20 cellular contexts compared by ENCODE assay signal in genomic region chr17:3852561-3852960, GRCh38. TPM values are rescaled to one million over a fixed set of nuclear protein-coding genes. Genes with fewer than 3 reads are reported as not detected.
DNase-seq lines count a peak whose midpoint lies in the region; ATAC-seq and TF ChIP-seq lines count a peak whose summit lies in the region.
"Had no signal": no experiment of that assay in that cellular context is flagged by ENCODE, and none has a peak within 500 bp of the region (broad histone marks: within the 10 kb centered on the region; RNA-seq: fewer than 3 reads in every experiment).

No MANE protein-coding gene starts in this region.

- POLR2A ChIA-PET in activated naive CD8-positive, alpha-beta T cell treated with anti-CD3 and anti-CD28 coated beads, Interleukin-2, amount 10 ng/mL, durations not matched to agents 7 days and 5 days (lab: Charles Lee), result no interaction called here

- peaks cover 14% of the 10 kb centered on the region for H3K27me3 Mint-ChIP-seq in activated naive CD8-positive, alpha-beta T cell treated with anti-CD3 and anti-CD28 coated beads, Interleukin-2, amount 10 ng/mL, durations not matched to agents 7 days and 5 days
- H3K27me3 Mint-ChIP-seq in activated naive CD8-positive, alpha-beta T cell treated with anti-CD3 and anti-CD28 coated beads for 36 hours, result peaks cover 9% of the 10 kb centered on the region
- peaks cover 17% of the 10 kb centered on the region for H3K27me3 Mint-ChIP-seq in activated T-helper 2 cell treated with anti-CD3 and anti-CD28 coated beads, Interferon-gamma antibody, Interleukin-2, Interleukin-4, amounts not matched to agents 10 μg/mL and 5 μg/mL and 100 μg/mL, durations not matched to agents 14 hours and 24 hours and 36 hours (ENCODE audit: low read depth)

- 73% methylated on average over 10 of the region's 10 CpGs for WGBS in mammary epithelial cell (ENCODE audit: low coverage, missing lambda C conversion rate)

- H3K36me3 ChIP-seq in osteoblast (ENCODE audit: insufficient read depth, low read length), result no peaks in the 10 kb centered on the region
- H3K36me3 ChIP-seq in mammary epithelial cell (ENCODE audit: insufficient read depth, low read length), result no peaks in the 10 kb centered on the region
- H3K36me3 ChIP-seq: BE2C, SJCRH30 had no signal

- TF ChIP-seq CTCF in choroid plexus epithelial cell (conservative IDR thresholded peaks at IDR 0.05; ENCODE audit: low read depth, low read length), result no peak
- no peak for TF ChIP-seq CTCF in osteoblast (IDR thresholded peaks at IDR 0.05; ENCODE audit: extremely low read depth, low read depth, low read length)
- TF ChIP-seq CTCF in mammary epithelial cell (conservative IDR thresholded peaks at IDR 0.05 in 1 of 2, IDR thresholded peaks at IDR 0.05 in 1 of 2; ENCODE audit: extremely low read depth in 1 of 2, insufficient read depth in 1 of 2, low read depth in 1 of 2, low read length in 2 of 2), result no peak

- no peaks in the 10 kb centered on the region for H3K79me2 ChIP-seq in osteoblast (ENCODE audit: insufficient read depth, low read length)
- H3K79me2 ChIP-seq in mammary epithelial cell (ENCODE audit: insufficient read depth, low read length), result no peaks in the 10 kb centered on the region

- ATAC-seq in activated naive CD8-positive, alpha-beta T cell treated with anti-CD3 and anti-CD28 coated beads, Interleukin-2, amount 10 ng/mL, durations not matched to agents 7 days and 5 days (ENCODE audit: low read depth), result no peak
- no peak for ATAC-seq in GM18870 (IDR thresholded peaks at IDR 0.05; ENCODE audit: unreplicated experiment)
- ATAC-seq: CD8-positive, alpha-beta T cell had no signal

- DNase-seq in activated naive CD8-positive, alpha-beta T cell treated with anti-CD3 and anti-CD28 coated beads, Interleukin-2, amount 10 ng/mL, durations not matched to agents 7 days and 5 days, result no peak
- no peak for DNase-seq in activated naive CD8-positive, alpha-beta T cell treated with anti-CD3 and anti-CD28 coated beads for 36 hours
- DNase-seq in choroid plexus epithelial cell (ENCODE audit: low read depth) (peak; percentile 46), osteoblast (ENCODE audit: insufficient read length, low spot score, missing footprints) (peak; percentile 60), mammary epithelial cell (no peak), DMS79 treated with DMSO at 0.1 percent for 48 hours (lab: John Stamatoyannopoulos, UW) (no peak)
- DNase-seq in activated T-helper 2 cell treated with anti-CD3 and anti-CD28 coated beads, Interferon-gamma antibody, Interleukin-2, Interleukin-4, amounts not matched to agents 10 μg/mL and 5 μg/mL and 100 μg/mL, durations not matched to agents 14 hours and 24 hours and 36 hours (ENCODE audit: low spot score), result no peak
- DNase-seq: 8988T; BE2C; Calu3; CD8-positive, alpha-beta T cell; HFFc6; NCI-H1417 treated with DMSO at 0.1 percent for 48 hours; NCI-H187 treated with DMSO at 0.1 percent for 48 hours; NCI-H345; NCI-H524 treated with DMSO at 0.1 percent for 48 hours; SJCRH30 had no signal

- no peaks in the 10 kb centered on the region for H3K4me1 Mint-ChIP-seq in activated naive CD8-positive, alpha-beta T cell treated with anti-CD3 and anti-CD28 coated beads, Interleukin-2, amount 10 ng/mL, durations not matched to agents 7 days and 5 days
- H3K4me1 Mint-ChIP-seq in activated naive CD8-positive, alpha-beta T cell treated with anti-CD3 and anti-CD28 coated beads for 36 hours, result no peaks in the 10 kb centered on the region
- H3K4me1 Mint-ChIP-seq in activated T-helper 2 cell treated with anti-CD3 and anti-CD28 coated beads, Interferon-gamma antibody, Interleukin-2, Interleukin-4, amounts not matched to agents 10 μg/mL and 5 μg/mL and 100 μg/mL, durations not matched to agents 14 hours and 24 hours and 36 hours (ENCODE audit: low read depth), result no peaks in the 10 kb centered on the region

- H3K36me3 Mint-ChIP-seq in activated naive CD8-positive, alpha-beta T cell treated with anti-CD3 and anti-CD28 coated beads, Interleukin-2, amount 10 ng/mL, durations not matched to agents 7 days and 5 days, result no peaks in the 10 kb centered on the region
- no peaks in the 10 kb centered on the region for H3K36me3 Mint-ChIP-seq in activated naive CD8-positive, alpha-beta T cell treated with anti-CD3 and anti-CD28 coated beads for 36 hours
- H3K36me3 Mint-ChIP-seq in activated T-helper 2 cell treated with anti-CD3 and anti-CD28 coated beads, Interferon-gamma antibody, Interleukin-2, Interleukin-4, amounts not matched to agents 10 μg/mL and 5 μg/mL and 100 μg/mL, durations not matched to agents 14 hours and 24 hours and 36 hours (ENCODE audit: low read depth), result no peaks in the 10 kb centered on the region
- H3K36me3 Mint-ChIP-seq: CD8-positive, alpha-beta T cell had no signal

- H2AFZ ChIP-seq in osteoblast (ENCODE audit: low read length) (no peak overlapping the region), mammary epithelial cell (ENCODE audit: low read depth, low read length) (no peak overlapping the region)

- H3K4me2 ChIP-seq in osteoblast (ENCODE audit: insufficient read depth, low read length) (no peak overlapping the region), mammary epithelial cell (ENCODE audit: insufficient read depth, low read depth, low read length) (no peak overlapping the region)
- H3K4me2 ChIP-seq: KMS-11 had no signal

- H3K4me3 Mint-ChIP-seq in activated naive CD8-positive, alpha-beta T cell treated with anti-CD3 and anti-CD28 coated beads, Interleukin-2, amount 10 ng/mL, durations not matched to agents 7 days and 5 days, result no peak overlapping the region
- no peak overlapping the region for H3K4me3 Mint-ChIP-seq in activated naive CD8-positive, alpha-beta T cell treated with anti-CD3 and anti-CD28 coated beads for 36 hours
- H3K4me3 Mint-ChIP-seq in activated T-helper 2 cell treated with anti-CD3 and anti-CD28 coated beads, Interferon-gamma antibody, Interleukin-2, Interleukin-4, amounts not matched to agents 10 μg/mL and 5 μg/mL and 100 μg/mL, durations not matched to agents 14 hours and 24 hours and 36 hours (ENCODE audit: low read depth), result no peak overlapping the region
- H3K4me3 Mint-ChIP-seq: CD8-positive, alpha-beta T cell; HFFc6 had no signal

- no TSS peak for BruUV-seq in mammary epithelial cell (replicated peaks; lab: Mats Ljungman, UMichigan)

- H3K9me3 ChIP-seq in osteoblast (ENCODE audit: low read depth, low read length) (no peaks in the 10 kb centered on the region), mammary epithelial cell (replicated peaks; ENCODE audit: insufficient read depth, low read length) (no peaks in the 10 kb centered on the region)
- H3K9me3 ChIP-seq: BE2C, SJCRH30 had no signal

- in situ Hi-C loops in mammary epithelial cell (cut with MboI; ENCODE audit: low sequenced_read_pairs in 2 of 2), result no loop called here

- CTCF ChIA-PET in mammary epithelial cell (lab: Charles Lee; ENCODE audit: low non-redundant PET), result no interaction called here

- H3K27ac ChIP-seq in osteoblast (ENCODE audit: low read depth, low read length), result no peak overlapping the region
- H3K27ac ChIP-seq in mammary epithelial cell (ENCODE audit: insufficient read depth, low read depth, low read length), result no peak overlapping the region
- H3K27ac ChIP-seq: HL-60, KMS-11, SJCRH30 had no signal

- no peaks in the 10 kb centered on the region for H3K4me1 ChIP-seq in osteoblast (ENCODE audit: insufficient read depth, low read length)
- peaks cover 3% of the 10 kb centered on the region for H3K4me1 ChIP-seq in mammary epithelial cell (ENCODE audit: insufficient read depth, low read length)
- H3K4me1 ChIP-seq: BE2C, SJCRH30 had no signal

- no peaks in the 10 kb centered on the region for H3K27me3 ChIP-seq in osteoblast (ENCODE audit: insufficient read depth, low read length)
- H3K27me3 ChIP-seq in mammary epithelial cell (ENCODE audit: insufficient read depth, low read length), result no peaks in the 10 kb centered on the region
- H3K27me3 ChIP-seq: BE2C, SJCRH30 had no signal

- H3K9ac ChIP-seq in mammary epithelial cell (ENCODE audit: insufficient read depth, low read length), result no peak overlapping the region
- H3K9ac ChIP-seq: KMS-11 had no signal

- intact Hi-C loops in mammary epithelial cell (cut with micrococcal nuclease), result no loop called here
- intact Hi-C loops in activated T-helper 2 cell treated with anti-CD3 and anti-CD28 coated beads, Interferon-gamma antibody, Interleukin-2, Interleukin-4, amounts not matched to agents 10 μg/mL and 5 μg/mL and 100 μg/mL, durations not matched to agents 14 hours and 24 hours and 36 hours (cut with micrococcal nuclease), result no loop called here

- H4K20me1 ChIP-seq in osteoblast (ENCODE audit: insufficient read depth, low read length), result no peaks in the 10 kb centered on the region
- H4K20me1 ChIP-seq in mammary epithelial cell (ENCODE audit: insufficient read depth, low read length), result no peaks in the 10 kb centered on the region

- H3K27ac Mint-ChIP-seq in activated naive CD8-positive, alpha-beta T cell treated with anti-CD3 and anti-CD28 coated beads, Interleukin-2, amount 10 ng/mL, durations not matched to agents 7 days and 5 days, result peak overlapping the region; percentile 4
- H3K27ac Mint-ChIP-seq in activated naive CD8-positive, alpha-beta T cell treated with anti-CD3 and anti-CD28 coated beads for 36 hours, result no peak overlapping the region
- H3K27ac Mint-ChIP-seq in activated T-helper 2 cell treated with anti-CD3 and anti-CD28 coated beads, Interferon-gamma antibody, Interleukin-2, Interleukin-4, amounts not matched to agents 10 μg/mL and 5 μg/mL and 100 μg/mL, durations not matched to agents 14 hours and 24 hours and 36 hours, result no peak overlapping the region
- H3K27ac Mint-ChIP-seq: CD8-positive, alpha-beta T cell; HFFc6 had no signal

- H3K4me3 ChIP-seq in choroid plexus epithelial cell (ENCODE audit: low read depth, low read length), result no peak overlapping the region
- no peak overlapping the region for H3K4me3 ChIP-seq in osteoblast (ENCODE audit: insufficient read depth, low read length)
- no peak overlapping the region for H3K4me3 ChIP-seq in mammary epithelial cell (replicated peaks in 1 of 3; ENCODE audit: insufficient read depth in 1 of 3, low read depth in 2 of 3, low read length in 3 of 3)
- H3K4me3 ChIP-seq: SJCRH30 had no signal

- dilution Hi-C loops in mammary epithelial cell (cut with HindIII; ENCODE audit: low sequenced_read_pairs), result loop anchor here (5.0 to 10.0 kb wide), 3 partner anchors 45 to 222 kb away; no protein-coding TSS in a partner anchor

- no peaks in the 10 kb centered on the region for H3K9me3 Mint-ChIP-seq in activated naive CD8-positive, alpha-beta T cell treated with anti-CD3 and anti-CD28 coated beads, Interleukin-2, amount 10 ng/mL, durations not matched to agents 7 days and 5 days
- no peaks in the 10 kb centered on the region for H3K9me3 Mint-ChIP-seq in activated naive CD8-positive, alpha-beta T cell treated with anti-CD3 and anti-CD28 coated beads for 36 hours
- H3K9me3 Mint-ChIP-seq in activated T-helper 2 cell treated with anti-CD3 and anti-CD28 coated beads, Interferon-gamma antibody, Interleukin-2, Interleukin-4, amounts not matched to agents 10 μg/mL and 5 μg/mL and 100 μg/mL, durations not matched to agents 14 hours and 24 hours and 36 hours, result no peaks in the 10 kb centered on the region
- H3K9me3 Mint-ChIP-seq: CD8-positive, alpha-beta T cell; HFFc6 had no signal

RNA-seq across cellular contexts. Expression of gene NCBP3, which starts 6.5 kb away (rescaled TPM):
- 10 to 100 TPM; 48.3 to 53.1 TPM for total RNA-seq in activated naive CD8-positive, alpha-beta T cell treated with anti-CD3 and anti-CD28 coated beads, Interleukin-2, amount 10 ng/mL, durations not matched to agents 7 days and 5 days
- 10 to 100 TPM; 39.9 to 41.1 TPM for total RNA-seq in activated naive CD8-positive, alpha-beta T cell treated with anti-CD3 and anti-CD28 coated beads for 36 hours
- total RNA-seq in osteoblast (21.4 and 24.2 TPM in 2 replicates), mammary epithelial cell (10 to 100 TPM; 21.2 to 42.0 TPM)
- polyA plus RNA-seq in mammary epithelial cell, result 8.5 TPM
- 8.6 TPM for polyA minus RNA-seq in mammary epithelial cell
- 49.2 and 57.2 TPM in 2 replicates for total RNA-seq in activated T-helper 2 cell treated with anti-CD3 and anti-CD28 coated beads, Interferon-gamma antibody, Interleukin-2, Interleukin-4, amounts not matched to agents 10 μg/mL and 5 μg/mL and 100 μg/mL, durations not matched to agents 14 hours and 24 hours and 36 hours

RNA-seq across cellular contexts. Expression of gene CAMKK1, which starts 40.3 kb away (rescaled TPM):
- total RNA-seq in activated naive CD8-positive, alpha-beta T cell treated with anti-CD3 and anti-CD28 coated beads, Interleukin-2, amount 10 ng/mL, durations not matched to agents 7 days and 5 days, result 1 to 10 TPM; 4.5 to 4.7 TPM
- 1 to 10 TPM; 4.8 to 5.0 TPM for total RNA-seq in activated naive CD8-positive, alpha-beta T cell treated with anti-CD3 and anti-CD28 coated beads for 36 hours
- 8.7 and 9.1 TPM in 2 replicates for total RNA-seq in osteoblast
- 1 to 10 TPM; 1.8 to 2.0 TPM for total RNA-seq in mammary epithelial cell
- polyA plus RNA-seq in mammary epithelial cell, result 2.6 TPM
- polyA minus RNA-seq in mammary epithelial cell, result 5.6 TPM
- 6.5 and 6.6 TPM in 2 replicates for total RNA-seq in activated T-helper 2 cell treated with anti-CD3 and anti-CD28 coated beads, Interferon-gamma antibody, Interleukin-2, Interleukin-4, amounts not matched to agents 10 μg/mL and 5 μg/mL and 100 μg/mL, durations not matched to agents 14 hours and 24 hours and 36 hours

RNA-seq across cellular contexts. Expression of gene ITGAE, which starts 51.6 kb away (rescaled TPM):
- total RNA-seq in activated naive CD8-positive, alpha-beta T cell treated with anti-CD3 and anti-CD28 coated beads, Interleukin-2, amount 10 ng/mL, durations not matched to agents 7 days and 5 days, result 10 to 100 TPM; 48.1 to 52.0 TPM
- total RNA-seq in activated naive CD8-positive, alpha-beta T cell treated with anti-CD3 and anti-CD28 coated beads for 36 hours, result 10 to 100 TPM; 24.9 to 29.8 TPM
- total RNA-seq in osteoblast (10.5 and 12.4 TPM in 2 replicates), mammary epithelial cell (10 to 100 TPM in 1 of 2 donors, 1 to 10 TPM in 1; 5.7 to 21.3 TPM)
- 51.9 TPM for polyA plus RNA-seq in mammary epithelial cell
- 11.6 TPM for polyA minus RNA-seq in mammary epithelial cell
- total RNA-seq in activated T-helper 2 cell treated with anti-CD3 and anti-CD28 coated beads, Interferon-gamma antibody, Interleukin-2, Interleukin-4, amounts not matched to agents 10 μg/mL and 5 μg/mL and 100 μg/mL, durations not matched to agents 14 hours and 24 hours and 36 hours, result 36.2 and 42.4 TPM in 2 replicates

Comparison
In these comparisons a context has a peak if more than half of its experiments do, and no peak if none do; other contexts are left out.
1. DNase-seq: peak in choroid plexus epithelial cell (single experiment) and osteoblast (single experiment); none in activated naive CD8-positive, alpha-beta T cell treated with anti-CD3 and anti-CD28 coated beads, Interleukin-2, amount 10 ng/mL, durations not matched to agents 7 days and 5 days (single experiment), activated naive CD8-positive, alpha-beta T cell treated with anti-CD3 and anti-CD28 coated beads for 36 hours (single experiment), mammary epithelial cell (single experiment), DMS79 treated with DMSO at 0.1 percent for 48 hours (single experiment) and activated T-helper 2 cell treated with anti-CD3 and anti-CD28 coated beads, Interferon-gamma antibody, Interleukin-2, Interleukin-4, amounts not matched to agents 10 μg/mL and 5 μg/mL and 100 μg/mL, durations not matched to agents 14 hours and 24 hours and 36 hours (single experiment).